Comparison of ENCODE assay signal across 1 cellular context in the genomic region with DNA sequence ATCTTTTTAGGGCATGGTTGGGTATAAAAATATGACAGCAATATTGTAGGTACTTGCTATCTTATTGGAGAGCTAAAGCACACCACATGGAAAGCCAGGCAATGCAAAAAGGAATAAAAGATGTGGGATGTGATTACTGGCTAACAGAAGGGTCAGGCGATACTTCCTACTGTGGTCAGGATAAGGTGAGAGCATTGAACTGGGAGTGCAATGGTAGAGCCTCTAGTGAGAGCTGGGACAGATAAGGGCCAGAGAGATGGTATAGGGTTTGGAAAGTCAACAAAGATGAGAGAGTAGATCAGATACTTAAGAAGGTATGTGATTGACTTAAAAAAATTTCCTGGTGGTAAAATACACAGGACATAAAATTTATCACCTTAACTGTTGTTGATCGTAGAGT.
TF ChIP-seq lines count a peak whose summit lies in the region.

No MANE protein-coding gene starts in this region.

TF ChIP-seq in K562, 482 proteins besides CTCF, POLR2A, EP300 and RAD21 (continued from another document and continues in another):
- TF ChIP-seq, protein P1, sequence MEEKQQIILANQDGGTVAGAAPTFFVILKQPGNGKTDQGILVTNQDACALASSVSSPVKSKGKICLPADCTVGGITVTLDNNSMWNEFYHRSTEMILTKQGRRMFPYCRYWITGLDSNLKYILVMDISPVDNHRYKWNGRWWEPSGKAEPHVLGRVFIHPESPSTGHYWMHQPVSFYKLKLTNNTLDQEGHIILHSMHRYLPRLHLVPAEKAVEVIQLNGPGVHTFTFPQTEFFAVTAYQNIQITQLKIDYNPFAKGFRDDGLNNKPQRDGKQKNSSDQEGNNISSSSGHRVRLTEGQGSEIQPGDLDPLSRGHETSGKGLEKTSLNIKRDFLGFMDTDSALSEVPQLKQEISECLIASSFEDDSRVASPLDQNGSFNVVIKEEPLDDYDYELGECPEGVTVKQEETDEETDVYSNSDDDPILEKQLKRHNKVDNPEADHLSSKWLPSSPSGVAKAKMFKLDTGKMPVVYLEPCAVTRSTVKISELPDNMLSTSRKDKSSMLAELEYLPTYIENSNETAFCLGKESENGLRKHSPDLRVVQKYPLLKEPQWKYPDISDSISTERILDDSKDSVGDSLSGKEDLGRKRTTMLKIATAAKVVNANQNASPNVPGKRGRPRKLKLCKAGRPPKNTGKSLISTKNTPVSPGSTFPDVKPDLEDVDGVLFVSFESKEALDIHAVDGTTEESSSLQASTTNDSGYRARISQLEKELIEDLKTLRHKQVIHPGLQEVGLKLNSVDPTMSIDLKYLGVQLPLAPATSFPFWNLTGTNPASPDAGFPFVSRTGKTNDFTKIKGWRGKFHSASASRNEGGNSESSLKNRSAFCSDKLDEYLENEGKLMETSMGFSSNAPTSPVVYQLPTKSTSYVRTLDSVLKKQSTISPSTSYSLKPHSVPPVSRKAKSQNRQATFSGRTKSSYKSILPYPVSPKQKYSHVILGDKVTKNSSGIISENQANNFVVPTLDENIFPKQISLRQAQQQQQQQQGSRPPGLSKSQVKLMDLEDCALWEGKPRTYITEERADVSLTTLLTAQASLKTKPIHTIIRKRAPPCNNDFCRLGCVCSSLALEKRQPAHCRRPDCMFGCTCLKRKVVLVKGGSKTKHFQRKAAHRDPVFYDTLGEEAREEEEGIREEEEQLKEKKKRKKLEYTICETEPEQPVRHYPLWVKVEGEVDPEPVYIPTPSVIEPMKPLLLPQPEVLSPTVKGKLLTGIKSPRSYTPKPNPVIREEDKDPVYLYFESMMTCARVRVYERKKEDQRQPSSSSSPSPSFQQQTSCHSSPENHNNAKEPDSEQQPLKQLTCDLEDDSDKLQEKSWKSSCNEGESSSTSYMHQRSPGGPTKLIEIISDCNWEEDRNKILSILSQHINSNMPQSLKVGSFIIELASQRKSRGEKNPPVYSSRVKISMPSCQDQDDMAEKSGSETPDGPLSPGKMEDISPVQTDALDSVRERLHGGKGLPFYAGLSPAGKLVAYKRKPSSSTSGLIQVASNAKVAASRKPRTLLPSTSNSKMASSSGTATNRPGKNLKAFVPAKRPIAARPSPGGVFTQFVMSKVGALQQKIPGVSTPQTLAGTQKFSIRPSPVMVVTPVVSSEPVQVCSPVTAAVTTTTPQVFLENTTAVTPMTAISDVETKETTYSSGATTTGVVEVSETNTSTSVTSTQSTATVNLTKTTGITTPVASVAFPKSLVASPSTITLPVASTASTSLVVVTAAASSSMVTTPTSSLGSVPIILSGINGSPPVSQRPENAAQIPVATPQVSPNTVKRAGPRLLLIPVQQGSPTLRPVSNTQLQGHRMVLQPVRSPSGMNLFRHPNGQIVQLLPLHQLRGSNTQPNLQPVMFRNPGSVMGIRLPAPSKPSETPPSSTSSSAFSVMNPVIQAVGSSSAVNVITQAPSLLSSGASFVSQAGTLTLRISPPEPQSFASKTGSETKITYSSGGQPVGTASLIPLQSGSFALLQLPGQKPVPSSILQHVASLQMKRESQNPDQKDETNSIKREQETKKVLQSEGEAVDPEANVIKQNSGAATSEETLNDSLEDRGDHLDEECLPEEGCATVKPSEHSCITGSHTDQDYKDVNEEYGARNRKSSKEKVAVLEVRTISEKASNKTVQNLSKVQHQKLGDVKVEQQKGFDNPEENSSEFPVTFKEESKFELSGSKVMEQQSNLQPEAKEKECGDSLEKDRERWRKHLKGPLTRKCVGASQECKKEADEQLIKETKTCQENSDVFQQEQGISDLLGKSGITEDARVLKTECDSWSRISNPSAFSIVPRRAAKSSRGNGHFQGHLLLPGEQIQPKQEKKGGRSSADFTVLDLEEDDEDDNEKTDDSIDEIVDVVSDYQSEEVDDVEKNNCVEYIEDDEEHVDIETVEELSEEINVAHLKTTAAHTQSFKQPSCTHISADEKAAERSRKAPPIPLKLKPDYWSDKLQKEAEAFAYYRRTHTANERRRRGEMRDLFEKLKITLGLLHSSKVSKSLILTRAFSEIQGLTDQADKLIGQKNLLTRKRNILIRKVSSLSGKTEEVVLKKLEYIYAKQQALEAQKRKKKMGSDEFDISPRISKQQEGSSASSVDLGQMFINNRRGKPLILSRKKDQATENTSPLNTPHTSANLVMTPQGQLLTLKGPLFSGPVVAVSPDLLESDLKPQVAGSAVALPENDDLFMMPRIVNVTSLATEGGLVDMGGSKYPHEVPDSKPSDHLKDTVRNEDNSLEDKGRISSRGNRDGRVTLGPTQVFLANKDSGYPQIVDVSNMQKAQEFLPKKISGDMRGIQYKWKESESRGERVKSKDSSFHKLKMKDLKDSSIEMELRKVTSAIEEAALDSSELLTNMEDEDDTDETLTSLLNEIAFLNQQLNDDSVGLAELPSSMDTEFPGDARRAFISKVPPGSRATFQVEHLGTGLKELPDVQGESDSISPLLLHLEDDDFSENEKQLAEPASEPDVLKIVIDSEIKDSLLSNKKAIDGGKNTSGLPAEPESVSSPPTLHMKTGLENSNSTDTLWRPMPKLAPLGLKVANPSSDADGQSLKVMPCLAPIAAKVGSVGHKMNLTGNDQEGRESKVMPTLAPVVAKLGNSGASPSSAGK (IDR thresholded peaks at IDR 0.05) = no peak
- TF ChIP-seq, protein P2, sequence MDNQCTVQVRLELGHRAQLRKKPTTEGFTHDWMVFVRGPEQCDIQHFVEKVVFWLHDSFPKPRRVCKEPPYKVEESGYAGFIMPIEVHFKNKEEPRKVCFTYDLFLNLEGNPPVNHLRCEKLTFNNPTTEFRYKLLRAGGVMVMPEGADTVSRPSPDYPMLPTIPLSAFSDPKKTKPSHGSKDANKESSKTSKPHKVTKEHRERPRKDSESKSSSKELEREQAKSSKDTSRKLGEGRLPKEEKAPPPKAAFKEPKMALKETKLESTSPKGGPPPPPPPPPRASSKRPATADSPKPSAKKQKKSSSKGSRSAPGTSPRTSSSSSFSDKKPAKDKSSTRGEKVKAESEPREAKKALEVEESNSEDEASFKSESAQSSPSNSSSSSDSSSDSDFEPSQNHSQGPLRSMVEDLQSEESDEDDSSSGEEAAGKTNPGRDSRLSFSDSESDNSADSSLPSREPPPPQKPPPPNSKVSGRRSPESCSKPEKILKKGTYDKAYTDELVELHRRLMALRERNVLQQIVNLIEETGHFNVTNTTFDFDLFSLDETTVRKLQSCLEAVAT (IDR thresholded peaks at IDR 0.05) = no peak
- TF ChIP-seq MAFK (IDR thresholded peaks at IDR 0.05; ENCODE audit: low read length) = no peak
- no peak for TF ChIP-seq ELF4 (CRISPR knock-in tag; IDR thresholded peaks at IDR 0.05)
- TF ChIP-seq ZNF12 (CRISPR knock-in tag; IDR thresholded peaks at IDR 0.05) = no peak
- TF ChIP-seq HMG20A (CRISPR knock-in tag; conservative IDR thresholded peaks at IDR 0.05) = no peak
- no peak for TF ChIP-seq ZNF282 (CRISPR knock-in tag; IDR thresholded peaks at IDR 0.05)
- peak; percentile 34; the same call in 1 of the 2 replicates for TF ChIP-seq POLR2AphosphoS5 (IDR thresholded peaks at IDR 0.05; ENCODE audit: control insufficient read depth, insufficient read depth, low read depth, low read length)
- peak; percentile 86 for TF ChIP-seq CBFA2T3 (IDR thresholded peaks at IDR 0.05)
- TF ChIP-seq, protein P3, sequence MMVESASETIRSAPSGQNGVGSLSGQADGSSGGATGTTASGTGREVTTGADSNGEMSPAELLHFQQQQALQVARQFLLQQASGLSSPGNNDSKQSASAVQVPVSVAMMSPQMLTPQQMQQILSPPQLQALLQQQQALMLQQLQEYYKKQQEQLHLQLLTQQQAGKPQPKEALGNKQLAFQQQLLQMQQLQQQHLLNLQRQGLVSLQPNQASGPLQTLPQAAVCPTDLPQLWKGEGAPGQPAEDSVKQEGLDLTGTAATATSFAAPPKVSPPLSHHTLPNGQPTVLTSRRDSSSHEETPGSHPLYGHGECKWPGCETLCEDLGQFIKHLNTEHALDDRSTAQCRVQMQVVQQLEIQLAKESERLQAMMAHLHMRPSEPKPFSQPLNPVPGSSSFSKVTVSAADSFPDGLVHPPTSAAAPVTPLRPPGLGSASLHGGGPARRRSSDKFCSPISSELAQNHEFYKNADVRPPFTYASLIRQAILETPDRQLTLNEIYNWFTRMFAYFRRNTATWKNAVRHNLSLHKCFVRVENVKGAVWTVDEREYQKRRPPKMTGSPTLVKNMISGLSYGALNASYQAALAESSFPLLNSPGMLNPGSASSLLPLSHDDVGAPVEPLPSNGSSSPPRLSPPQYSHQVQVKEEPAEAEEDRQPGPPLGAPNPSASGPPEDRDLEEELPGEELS (CRISPR knock-in tag; IDR thresholded peaks at IDR 0.05; ENCODE audit: borderline replicate concordance) = no peak
- TF ChIP-seq NFE2L1 (tag; IDR thresholded peaks at IDR 0.05; ENCODE audit: borderline replicate concordance, low read depth) = no peak
- no peak for TF ChIP-seq IRF2 (CRISPR knock-in tag; IDR thresholded peaks at IDR 0.05)
- TF ChIP-seq ZNF408 (CRISPR knock-in tag; IDR thresholded peaks at IDR 0.05; ENCODE audit: low read depth) = no peak
- TF ChIP-seq SOX6 (IDR thresholded peaks at IDR 0.05) = peak; percentile 51; the same call in 1 of the 2 replicates
- peak; percentile 49; the same call in 1 of the 2 replicates for TF ChIP-seq SMARCA4 (IDR thresholded peaks at IDR 0.05)
- TF ChIP-seq, protein P4, sequence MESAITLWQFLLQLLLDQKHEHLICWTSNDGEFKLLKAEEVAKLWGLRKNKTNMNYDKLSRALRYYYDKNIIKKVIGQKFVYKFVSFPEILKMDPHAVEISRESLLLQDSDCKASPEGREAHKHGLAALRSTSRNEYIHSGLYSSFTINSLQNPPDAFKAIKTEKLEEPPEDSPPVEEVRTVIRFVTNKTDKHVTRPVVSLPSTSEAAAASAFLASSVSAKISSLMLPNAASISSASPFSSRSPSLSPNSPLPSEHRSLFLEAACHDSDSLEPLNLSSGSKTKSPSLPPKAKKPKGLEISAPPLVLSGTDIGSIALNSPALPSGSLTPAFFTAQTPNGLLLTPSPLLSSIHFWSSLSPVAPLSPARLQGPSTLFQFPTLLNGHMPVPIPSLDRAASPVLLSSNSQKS (CRISPR knock-in tag; IDR thresholded peaks at IDR 0.05) = no peak
- no peak for TF ChIP-seq CCAR2 (IDR thresholded peaks at IDR 0.05; ENCODE audit: low read depth, low read length)
- TF ChIP-seq ARID1B (IDR thresholded peaks at IDR 0.05) = peak; percentile 76
- TF ChIP-seq BRD9 (IDR thresholded peaks at IDR 0.05; ENCODE audit: low read depth, partially characterized antibody) = no peak
- peak; percentile 19; the same call in 1 of the 2 replicates for TF ChIP-seq JUND (IDR thresholded peaks at IDR 0.05; ENCODE audit: borderline replicate concordance, low read depth, low read length)
- TF ChIP-seq JUND (tag; IDR thresholded peaks at IDR 0.05; ENCODE audit: borderline replicate concordance, low read depth, low read length) = no peak
- TF ChIP-seq, protein P5, sequence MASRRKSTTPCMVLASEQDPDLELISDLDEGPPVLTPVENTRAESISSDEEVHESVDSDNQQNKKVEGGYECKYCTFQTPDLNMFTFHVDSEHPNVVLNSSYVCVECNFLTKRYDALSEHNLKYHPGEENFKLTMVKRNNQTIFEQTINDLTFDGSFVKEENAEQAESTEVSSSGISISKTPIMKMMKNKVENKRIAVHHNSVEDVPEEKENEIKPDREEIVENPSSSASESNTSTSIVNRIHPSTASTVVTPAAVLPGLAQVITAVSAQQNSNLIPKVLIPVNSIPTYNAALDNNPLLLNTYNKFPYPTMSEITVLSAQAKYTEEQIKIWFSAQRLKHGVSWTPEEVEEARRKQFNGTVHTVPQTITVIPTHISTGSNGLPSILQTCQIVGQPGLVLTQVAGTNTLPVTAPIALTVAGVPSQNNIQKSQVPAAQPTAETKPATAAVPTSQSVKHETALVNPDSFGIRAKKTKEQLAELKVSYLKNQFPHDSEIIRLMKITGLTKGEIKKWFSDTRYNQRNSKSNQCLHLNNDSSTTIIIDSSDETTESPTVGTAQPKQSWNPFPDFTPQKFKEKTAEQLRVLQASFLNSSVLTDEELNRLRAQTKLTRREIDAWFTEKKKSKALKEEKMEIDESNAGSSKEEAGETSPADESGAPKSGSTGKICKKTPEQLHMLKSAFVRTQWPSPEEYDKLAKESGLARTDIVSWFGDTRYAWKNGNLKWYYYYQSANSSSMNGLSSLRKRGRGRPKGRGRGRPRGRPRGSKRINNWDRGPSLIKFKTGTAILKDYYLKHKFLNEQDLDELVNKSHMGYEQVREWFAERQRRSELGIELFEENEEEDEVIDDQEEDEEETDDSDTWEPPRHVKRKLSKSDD (conservative IDR thresholded peaks at IDR 0.05; ENCODE audit: low read length) = no peak
- TF ChIP-seq HDAC1 (IDR thresholded peaks at IDR 0.05) = 0 out of 4 replicates have a peak, but pooled peaks of 1 of the 2 experiments have one; percentile 42
- no peak for TF ChIP-seq CAMTA2 (CRISPR knock-in tag; conservative IDR thresholded peaks at IDR 0.05)
- 0 out of 2 replicates have a peak, but pooled peaks have one; percentile 19 for TF ChIP-seq NFIC (IDR thresholded peaks at IDR 0.05)
- no peak for TF ChIP-seq MXI1 (IDR thresholded peaks at IDR 0.05; ENCODE audit: low read depth, low read length)
- TF ChIP-seq DPF2 (IDR thresholded peaks at IDR 0.05) = peak; percentile 66
- TF ChIP-seq, protein P6, sequence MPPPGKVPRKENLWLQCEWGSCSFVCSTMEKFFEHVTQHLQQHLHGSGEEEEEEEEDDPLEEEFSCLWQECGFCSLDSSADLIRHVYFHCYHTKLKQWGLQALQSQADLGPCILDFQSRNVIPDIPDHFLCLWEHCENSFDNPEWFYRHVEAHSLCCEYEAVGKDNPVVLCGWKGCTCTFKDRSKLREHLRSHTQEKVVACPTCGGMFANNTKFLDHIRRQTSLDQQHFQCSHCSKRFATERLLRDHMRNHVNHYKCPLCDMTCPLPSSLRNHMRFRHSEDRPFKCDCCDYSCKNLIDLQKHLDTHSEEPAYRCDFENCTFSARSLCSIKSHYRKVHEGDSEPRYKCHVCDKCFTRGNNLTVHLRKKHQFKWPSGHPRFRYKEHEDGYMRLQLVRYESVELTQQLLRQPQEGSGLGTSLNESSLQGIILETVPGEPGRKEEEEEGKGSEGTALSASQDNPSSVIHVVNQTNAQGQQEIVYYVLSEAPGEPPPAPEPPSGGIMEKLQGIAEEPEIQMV (tag; conservative IDR thresholded peaks at IDR 0.05; ENCODE audit: low read depth) = no peak
- TF ChIP-seq NCOR1 (IDR thresholded peaks at IDR 0.05) = peak; percentile 59
- TF ChIP-seq KDM4B (IDR thresholded peaks at IDR 0.05; ENCODE audit: borderline replicate concordance in 2 of 2, low read depth in 1 of 2) = no peak
- TF ChIP-seq, protein P7, sequence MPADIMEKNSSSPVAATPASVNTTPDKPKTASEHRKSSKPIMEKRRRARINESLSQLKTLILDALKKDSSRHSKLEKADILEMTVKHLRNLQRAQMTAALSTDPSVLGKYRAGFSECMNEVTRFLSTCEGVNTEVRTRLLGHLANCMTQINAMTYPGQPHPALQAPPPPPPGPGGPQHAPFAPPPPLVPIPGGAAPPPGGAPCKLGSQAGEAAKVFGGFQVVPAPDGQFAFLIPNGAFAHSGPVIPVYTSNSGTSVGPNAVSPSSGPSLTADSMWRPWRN (IDR thresholded peaks at IDR 0.05; ENCODE audit: low read depth) = no peak
- no peak for TF ChIP-seq RBM22 (IDR thresholded peaks at IDR 0.05; ENCODE audit: low read depth, low read length, poor library complexity, severe bottlenecking)
- TF ChIP-seq HNRNPUL1 (IDR thresholded peaks at IDR 0.05; ENCODE audit: low read length) = no peak
- peak; percentile 37 to 42; a peak in 2 of 4 replicates for TF ChIP-seq KDM1A (IDR thresholded peaks at IDR 0.05)
- TF ChIP-seq, protein P8, sequence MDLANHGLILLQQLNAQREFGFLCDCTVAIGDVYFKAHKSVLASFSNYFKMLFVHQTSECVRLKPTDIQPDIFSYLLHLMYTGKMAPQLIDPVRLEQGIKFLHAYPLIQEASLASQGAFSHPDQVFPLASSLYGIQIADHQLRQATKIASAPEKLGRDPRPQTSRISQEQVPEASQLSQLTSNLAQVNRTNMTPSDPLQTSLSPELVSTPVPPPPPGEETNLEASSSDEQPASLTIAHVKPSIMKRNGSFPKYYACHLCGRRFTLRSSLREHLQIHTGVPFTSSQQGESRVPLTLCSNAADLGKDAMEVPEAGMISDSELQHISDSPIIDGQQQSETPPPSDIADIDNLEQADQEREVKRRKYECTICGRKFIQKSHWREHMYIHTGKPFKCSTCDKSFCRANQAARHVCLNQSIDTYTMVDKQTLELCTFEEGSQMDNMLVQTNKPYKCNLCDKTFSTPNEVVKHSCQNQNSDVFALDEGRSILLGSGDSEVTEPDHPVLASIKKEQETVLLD (IDR thresholded peaks at IDR 0.05) = no peak
